Comparison of ENCODE assay signal across 37 cellular contexts in the genomic region with DNA sequence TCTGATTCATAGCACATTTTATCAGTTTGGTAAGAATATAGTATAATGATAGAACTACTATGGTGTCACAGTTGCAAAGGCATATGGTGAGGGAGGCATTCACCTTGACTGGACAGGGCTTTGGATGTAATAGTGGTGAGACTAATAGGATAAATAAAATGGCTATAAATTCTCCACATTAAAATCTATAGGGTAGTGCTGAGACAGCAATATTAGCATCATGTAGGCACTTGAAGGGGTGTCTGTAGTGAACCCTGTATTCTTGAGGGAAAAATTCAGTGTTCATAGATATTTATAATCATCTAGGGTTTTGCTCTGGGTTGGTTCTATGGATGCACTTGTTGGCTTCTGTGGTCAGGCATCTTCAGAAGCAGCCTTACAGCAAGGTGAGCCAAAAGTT. TPM values are rescaled to one million over a fixed set of nuclear protein-coding genes. Genes with fewer than 3 reads are reported as not detected.
"Had no signal": no experiment of that assay in that cellular context is flagged by ENCODE, and none has a peak within 500 bp of the region (broad histone marks: within the 10 kb centered on the region; RNA-seq: fewer than 3 reads in every experiment).

No MANE protein-coding gene starts in this region.

- H3K27ac ChIP-seq: ascending aorta, cardiac muscle cell, VCaP had no signal

- H3K9me3 Mint-ChIP-seq: activated CD4-positive, alpha-beta memory T cell treated with anti-CD3 and anti-CD28 coated beads for 36 hours; activated CD4-positive, alpha-beta T cell treated with anti-CD3 and anti-CD28 coated beads, Interleukin-2, amount 10 ng/mL, durations not matched to agents 24 days and 14 days; activated naive CD4-positive, alpha-beta T cell treated with anti-CD3 and anti-CD28 coated beads, Interleukin-2, amount 10 ng/mL, durations not matched to agents 7 days and 5 days; activated naive CD8-positive, alpha-beta T cell treated with anti-CD3 and anti-CD28 coated beads, Interleukin-2, amount 10 ng/mL, durations not matched to agents 7 days and 5 days; activated T-helper 1 cell treated with anti-CD3 and anti-CD28 coated beads, Interleukin-12 subunit alpha, Interleukin-12 subunit beta, Interleukin-2, Interleukin-4 antibody, amounts not matched to agents 30 ng/mL and 10 ng/mL and 1 ng/mL, durations not matched to agents 14 hours and 24 hours and 36 hours; central memory CD8-positive, alpha-beta T cell; T-helper 1 cell treated with Interleukin-12 subunit alpha and Interleukin-12 subunit beta and Interleukin-4 antibody, amounts not matched to agents 30 μg/mL and 1 μg/mL, for 36 hours; T-helper 2 cell treated with Interferon-gamma antibody and Interleukin-4, amounts not matched to agents 5 μg/mL and 100 μg/mL, for 36 hours had no signal

- H3K4me1 ChIP-seq: ascending aorta had no signal

- H3K36me3 ChIP-seq: ascending aorta, cardiac muscle cell had no signal

- ATAC-seq: activated CD8-positive, alpha-beta T cell treated with anti-CD3 and anti-CD28 coated beads for 36 hours; activated naive CD8-positive, alpha-beta T cell treated with anti-CD3 and anti-CD28 coated beads, Interleukin-2, amount 50 U/mL, for 24 hours; activated T-cell treated with anti-CD3 and anti-CD28 coated beads, Interleukin-2, amount 50 U/mL, for 4 hours; activated T-cell treated with anti-CD3 and anti-CD28 coated beads, Interleukin-2, amount 50 U/mL, for 72 hours; activated T-helper 17 cell treated with anti-CD3 and anti-CD28 coated beads, Interleukin-2, amount 50 U/mL, for 72 hours had no signal

- H3K27ac Mint-ChIP-seq: activated B cell treated with CpG ODN at 0.5 μM for 24 hours; activated CD4-positive, alpha-beta memory T cell treated with anti-CD3 and anti-CD28 coated beads for 36 hours; activated CD4-positive, alpha-beta T cell treated with anti-CD3 and anti-CD28 coated beads, Interleukin-2, amount 10 ng/mL, durations not matched to agents 24 days and 14 days; activated CD8-positive, alpha-beta T cell treated with anti-CD3 and anti-CD28 coated beads for 36 hours; activated naive CD4-positive, alpha-beta T cell treated with anti-CD3 and anti-CD28 coated beads, Interleukin-2, amount 10 ng/mL, durations not matched to agents 7 days and 5 days; activated naive CD4-positive, alpha-beta T cell treated with anti-CD3 and anti-CD28 coated beads, Interleukin-2, amount 50 U/mL, for 24 hours; activated naive CD8-positive, alpha-beta T cell; activated naive CD8-positive, alpha-beta T cell treated with anti-CD3 and anti-CD28 coated beads, Interleukin-2, amount 10 ng/mL, durations not matched to agents 7 days and 5 days; activated naive CD8-positive, alpha-beta T cell treated with anti-CD3 and anti-CD28 coated beads, Interleukin-2, amount 50 U/mL, for 24 hours; activated T-cell treated with anti-CD3 and anti-CD28 coated beads, Interleukin-2, amount 50 U/mL, for 72 hours; activated T-helper 1 cell treated with anti-CD3 and anti-CD28 coated beads, Interleukin-12 subunit alpha, Interleukin-12 subunit beta, Interleukin-2, Interleukin-4 antibody, amounts not matched to agents 30 ng/mL and 10 ng/mL and 1 ng/mL, durations not matched to agents 14 hours and 24 hours and 36 hours; activated T-helper 17 cell treated with anti-CD3 and anti-CD28 coated beads, Interleukin-2, amount 50 U/mL, for 72 hours; brain; T-helper 1 cell treated with Interleukin-12 subunit alpha and Interleukin-12 subunit beta and Interleukin-4 antibody, amounts not matched to agents 30 μg/mL and 1 μg/mL, for 36 hours; T-helper 2 cell treated with Interferon-gamma antibody and Interleukin-4, amounts not matched to agents 5 μg/mL and 100 μg/mL, for 36 hours had no signal

- H3K4me3 Mint-ChIP-seq: activated B cell treated with CpG ODN at 0.5 μM for 24 hours; activated CD4-positive, alpha-beta memory T cell treated with anti-CD3 and anti-CD28 coated beads for 36 hours; activated CD4-positive, alpha-beta T cell treated with anti-CD3 and anti-CD28 coated beads, Interleukin-2, amount 10 ng/mL, durations not matched to agents 24 days and 14 days; activated CD8-positive, alpha-beta T cell treated with anti-CD3 and anti-CD28 coated beads for 36 hours; activated naive CD4-positive, alpha-beta T cell treated with anti-CD3 and anti-CD28 coated beads, Interleukin-2, amount 10 ng/mL, durations not matched to agents 7 days and 5 days; activated naive CD4-positive, alpha-beta T cell treated with anti-CD3 and anti-CD28 coated beads, Interleukin-2, amount 50 U/mL, for 24 hours; activated naive CD8-positive, alpha-beta T cell; activated naive CD8-positive, alpha-beta T cell treated with anti-CD3 and anti-CD28 coated beads, Interleukin-2, amount 10 ng/mL, durations not matched to agents 7 days and 5 days; activated naive CD8-positive, alpha-beta T cell treated with anti-CD3 and anti-CD28 coated beads, Interleukin-2, amount 50 U/mL, for 24 hours; activated T-cell treated with anti-CD3 and anti-CD28 coated beads, Interleukin-2, amount 50 U/mL, for 4 hours; activated T-cell treated with anti-CD3 and anti-CD28 coated beads, Interleukin-2, amount 50 U/mL, for 72 hours; activated T-helper 1 cell treated with anti-CD3 and anti-CD28 coated beads, Interleukin-12 subunit alpha, Interleukin-12 subunit beta, Interleukin-2, Interleukin-4 antibody, amounts not matched to agents 30 ng/mL and 10 ng/mL and 1 ng/mL, durations not matched to agents 14 hours and 24 hours and 36 hours; activated T-helper 17 cell treated with anti-CD3 and anti-CD28 coated beads, Interleukin-2, amount 50 U/mL, for 72 hours; brain; central memory CD8-positive, alpha-beta T cell; T-helper 1 cell treated with Interleukin-12 subunit alpha and Interleukin-12 subunit beta and Interleukin-4 antibody, amounts not matched to agents 30 μg/mL and 1 μg/mL, for 36 hours; T-helper 2 cell treated with Interferon-gamma antibody and Interleukin-4, amounts not matched to agents 5 μg/mL and 100 μg/mL, for 36 hours had no signal

- DNase-seq: activated B cell treated with CpG ODN at 0.5 μM for 24 hours; activated CD4-positive, alpha-beta memory T cell treated with anti-CD3 and anti-CD28 coated beads for 36 hours; activated CD4-positive, alpha-beta T cell treated with anti-CD3 and anti-CD28 coated beads for 4 hours; activated CD4-positive, alpha-beta T cell treated with anti-CD3 and anti-CD28 coated beads, Interleukin-2, amount 10 ng/mL, durations not matched to agents 24 days and 14 days; activated CD4-positive, alpha-beta T cell treated with anti-CD3 and anti-CD28 coated beads, Interleukin-2, amount 50 U/mL, for 1 hour; activated CD4-positive, alpha-beta T cell treated with anti-CD3 and anti-CD28 coated beads, Interleukin-2, amount 50 U/mL, for 4 hours; activated CD4-positive, CD25-positive, alpha-beta regulatory T cell treated with anti-CD3 and anti-CD28 coated beads, Interleukin-2, amount 50 U/mL, for 72 hours; activated CD8-positive, alpha-beta memory T cell treated with anti-CD3 and anti-CD28 coated beads, Interleukin-2, amount 50 U/mL, for 4 hours; activated CD8-positive, alpha-beta T cell treated with anti-CD3 and anti-CD28 coated beads for 36 hours; activated effector memory CD4-positive, alpha-beta T cell treated with anti-CD3 and anti-CD28 coated beads, Interleukin-2, amount 50 U/mL, for 16 hours; activated naive CD4-positive, alpha-beta T cell treated with anti-CD3 and anti-CD28 coated beads, Interleukin-2, amount 10 ng/mL, durations not matched to agents 7 days and 5 days; activated naive CD4-positive, alpha-beta T cell treated with Interleukin-2 at 50 U/mL for 16 hours; activated naive CD8-positive, alpha-beta T cell treated with anti-CD3 and anti-CD28 coated beads, Interleukin-2, amount 10 ng/mL, durations not matched to agents 7 days and 5 days; activated naive CD8-positive, alpha-beta T cell treated with anti-CD3 and anti-CD28 coated beads, Interleukin-2, amount 50 U/mL, for 24 hours; activated T-cell treated with anti-CD3 and anti-CD28 coated beads for 4 hours; activated T-cell treated with anti-CD3 and anti-CD28 coated beads, Interleukin-2, amount 50 U/mL, for 1 hour; activated T-cell treated with anti-CD3 and anti-CD28 coated beads, Interleukin-2, amount 50 U/mL, for 4 hours; activated T-cell treated with anti-CD3 and anti-CD28 coated beads, Interleukin-2, amount 50 U/mL, for 72 hours; amygdala; anterior cingulate cortex; caudate nucleus; cerebellar nuclear complex; T-helper 2 cell; T-helper 9 cell had no signal

- H3K36me3 Mint-ChIP-seq: activated CD4-positive, alpha-beta memory T cell treated with anti-CD3 and anti-CD28 coated beads for 36 hours; activated naive CD4-positive, alpha-beta T cell treated with anti-CD3 and anti-CD28 coated beads, Interleukin-2, amount 10 ng/mL, durations not matched to agents 7 days and 5 days; activated naive CD8-positive, alpha-beta T cell treated with anti-CD3 and anti-CD28 coated beads, Interleukin-2, amount 10 ng/mL, durations not matched to agents 7 days and 5 days; brain had no signal

- FAIRE-seq: bronchial epithelial cell, TTC549 had no signal

- H3K9me3 ChIP-seq: ascending aorta had no signal

- H3K4me3 ChIP-seq: ascending aorta, cardiac muscle cell had no signal

- H3K4me1 Mint-ChIP-seq: activated B cell treated with CpG ODN at 0.5 μM for 24 hours; activated CD4-positive, alpha-beta T cell treated with anti-CD3 and anti-CD28 coated beads, Interleukin-2, amount 10 ng/mL, durations not matched to agents 24 days and 14 days; activated naive CD4-positive, alpha-beta T cell treated with anti-CD3 and anti-CD28 coated beads, Interleukin-2, amount 10 ng/mL, durations not matched to agents 7 days and 5 days; activated naive CD4-positive, alpha-beta T cell treated with anti-CD3 and anti-CD28 coated beads, Interleukin-2, amount 50 U/mL, for 24 hours; activated naive CD8-positive, alpha-beta T cell treated with anti-CD3 and anti-CD28 coated beads, Interleukin-2, amount 10 ng/mL, durations not matched to agents 7 days and 5 days; activated naive CD8-positive, alpha-beta T cell treated with anti-CD3 and anti-CD28 coated beads, Interleukin-2, amount 50 U/mL, for 24 hours; activated T-helper 17 cell treated with anti-CD3 and anti-CD28 coated beads, Interleukin-2, amount 50 U/mL, for 72 hours; brain; central memory CD8-positive, alpha-beta T cell had no signal

- H3K27me3 ChIP-seq: ascending aorta, cardiac muscle cell had no signal

RNA-seq across cellular contexts. Expression of a gene that starts 59.3 kb away (rescaled TPM):
- total RNA-seq: activated B cell treated with CpG ODN at 0.5 μM for 24 hours had no signal
